In genomic region chr14:92600318-92601053, GRCh38 we compare ENCODE assay signal across 10 cellular contexts.
DNase-seq lines count a peak whose midpoint lies in the region; ATAC-seq, FAIRE-seq and TF ChIP-seq lines count a peak whose summit lies in the region.
"Had no signal": no experiment of that assay in that cellular context is flagged by ENCODE, and none has a peak within 500 bp of the region (broad histone marks: within the 10 kb centered on the region; RNA-seq: fewer than 3 reads in every experiment).

No MANE protein-coding gene starts in this region.

- H3K4me1 ChIP-seq in breast epithelium, result no peaks in the 10 kb centered on the region
- no peaks in the 10 kb centered on the region for H3K4me1 ChIP-seq in kidney (ENCODE audit: control insufficient read depth in 1 of 2, insufficient read depth in 1 of 2, low read depth in 1 of 2, low read length in 2 of 2)

- H3K9ac ChIP-seq in kidney (ENCODE audit: low read length in 2 of 2), result no peak overlapping the region

- intact Hi-C loops in MCF 10A (cut with micrococcal nuclease) (loop anchor here (2.0 to 5.0 kb wide), 2 partner anchors 80 to 463 kb away; no protein-coding TSS in a partner anchor), breast epithelium (cut with DNase I; ENCODE audit: low total_unique reads) (no loop called here), kidney (cut with DNase I) (no loop called here)

- H3K27me3 Mint-ChIP-seq in MCF 10A (ENCODE audit: insufficient read depth, unreplicated experiment), result no peaks in the 10 kb centered on the region

- no peak overlapping the region for H3K4me3 Mint-ChIP-seq in MCF 10A (ENCODE audit: unreplicated experiment)

- peaks cover 28% of the 10 kb centered on the region for H3K4me1 Mint-ChIP-seq in MCF 10A (ENCODE audit: insufficient read depth, unreplicated experiment)

- FAIRE-seq in kidney (lab: Jason Lieb, UNC), result no peak
- FAIRE-seq: islet of Langerhans had no signal

- TF ChIP-seq CTCF in MCF 10A (IDR thresholded peaks at IDR 0.05; ENCODE audit: unreplicated experiment), result no peak
- no peak for TF ChIP-seq CTCF in breast epithelium (IDR thresholded peaks at IDR 0.05)
- TF ChIP-seq CTCF in WERI-Rb-1 (IDR thresholded peaks at IDR 0.05; ENCODE audit: low read depth, low read length), result 0 out of 2 replicates have a peak, but pooled peaks have one; percentile 11
- TF ChIP-seq CTCF in kidney (IDR thresholded peaks at IDR 0.05; ENCODE audit: borderline replicate concordance, extremely low read depth, insufficient read depth), result no peak

- ATAC-seq in GM18519 (IDR thresholded peaks at IDR 0.05; ENCODE audit: low FRiP score, unreplicated experiment) (no peak), HG02678 (IDR thresholded peaks at IDR 0.05; ENCODE audit: unreplicated experiment) (no peak)

- H3K4me3 ChIP-seq in breast epithelium, result no peak overlapping the region
- H3K4me3 ChIP-seq in WERI-Rb-1 (ENCODE audit: low read depth, low read length), result no peak overlapping the region
- no peak overlapping the region for H3K4me3 ChIP-seq in kidney (ENCODE audit: low read length in 2 of 2)

- DNase-seq in MCF 10A (ENCODE audit: unreplicated experiment), result peak; percentile 93
- no peak for DNase-seq in breast epithelium (ENCODE audit: low spot score in 2 of 2)
- DNase-seq in WERI-Rb-1, result no peak
- peak; percentile 38 for DNase-seq in glomerular visceral epithelial cell (ENCODE audit: extremely low spot score)
- DNase-seq in NCI-H128 (lab: John Stamatoyannopoulos, UW; ENCODE audit: unreplicated experiment), result no peak
- DNase-seq in kidney, result no peak
- DNase-seq: activated naive CD4-positive, alpha-beta T cell treated with anti-CD3 and anti-CD28 coated beads, Interleukin-2, amount 50 U/mL, for 16 hours had no signal

- no TSS peak for BruUV-seq in MCF 10A (replicated peaks; lab: Mats Ljungman, UMichigan)

- CTCF ChIA-PET in MCF 10A (lab: Yijun Ruan, JAX), result interaction anchor here (0.6 to 1.1 kb wide), 3 partner anchors 11 to 126 kb away, joined by 3 read pairs; no protein-coding TSS in a partner anchor

- H3K9me3 ChIP-seq in breast epithelium (no peaks in the 10 kb centered on the region), WERI-Rb-1 (ENCODE audit: severe bottlenecking) (no peaks in the 10 kb centered on the region), kidney (ENCODE audit: control insufficient read depth in 1 of 2, low read length in 2 of 2) (no peaks in the 10 kb centered on the region)

- H3K9me3 Mint-ChIP-seq in MCF 10A (ENCODE audit: unreplicated experiment), result no peaks in the 10 kb centered on the region

- no peaks in the 10 kb centered on the region for H3K36me3 ChIP-seq in breast epithelium
- no peaks in the 10 kb centered on the region for H3K36me3 ChIP-seq in WERI-Rb-1
- no peaks in the 10 kb centered on the region for H3K36me3 ChIP-seq in kidney (ENCODE audit: control insufficient read depth in 1 of 2, insufficient read depth in 2 of 2, low read length in 2 of 2)

- no peak overlapping the region for H3K27ac ChIP-seq in breast epithelium
- H3K27ac ChIP-seq in WERI-Rb-1, result no peak overlapping the region
- H3K27ac ChIP-seq in kidney (ENCODE audit: low read depth in 2 of 2, low read length in 2 of 2), result no peak overlapping the region

- no peak overlapping the region for H3K27ac Mint-ChIP-seq in MCF 10A (ENCODE audit: low read depth, unreplicated experiment)

- POLR2A ChIA-PET in MCF 10A (lab: Yijun Ruan, JAX), result interaction anchor here (1.0 to 2.2 kb wide), 2 partner anchors 9 to 20 kb away, joined by 3 to 12 read pairs; no protein-coding TSS in a partner anchor

- no peaks in the 10 kb centered on the region for H3K27me3 ChIP-seq in breast epithelium
- H3K27me3 ChIP-seq in WERI-Rb-1 (ENCODE audit: insufficient read depth, low read depth, severe bottlenecking), result no peaks in the 10 kb centered on the region

- peaks cover 7% of the 10 kb centered on the region for H3K36me3 Mint-ChIP-seq in MCF 10A (ENCODE audit: insufficient read depth, unreplicated experiment)

- TF ChIP-seq POLR2A in breast epithelium (IDR thresholded peaks at IDR 0.05), result no peak

Comparison
In these comparisons a context has a peak if more than half of its experiments do, and no peak if none do; other contexts are left out.
1. DNase-seq: peak in MCF 10A (single experiment) and glomerular visceral epithelial cell (single experiment); none in breast epithelium (0 of 2), WERI-Rb-1 (single experiment), NCI-H128 (single experiment) and kidney (single experiment).